ENCODE assay signal across 14 cellular contexts in the genomic region with DNA sequence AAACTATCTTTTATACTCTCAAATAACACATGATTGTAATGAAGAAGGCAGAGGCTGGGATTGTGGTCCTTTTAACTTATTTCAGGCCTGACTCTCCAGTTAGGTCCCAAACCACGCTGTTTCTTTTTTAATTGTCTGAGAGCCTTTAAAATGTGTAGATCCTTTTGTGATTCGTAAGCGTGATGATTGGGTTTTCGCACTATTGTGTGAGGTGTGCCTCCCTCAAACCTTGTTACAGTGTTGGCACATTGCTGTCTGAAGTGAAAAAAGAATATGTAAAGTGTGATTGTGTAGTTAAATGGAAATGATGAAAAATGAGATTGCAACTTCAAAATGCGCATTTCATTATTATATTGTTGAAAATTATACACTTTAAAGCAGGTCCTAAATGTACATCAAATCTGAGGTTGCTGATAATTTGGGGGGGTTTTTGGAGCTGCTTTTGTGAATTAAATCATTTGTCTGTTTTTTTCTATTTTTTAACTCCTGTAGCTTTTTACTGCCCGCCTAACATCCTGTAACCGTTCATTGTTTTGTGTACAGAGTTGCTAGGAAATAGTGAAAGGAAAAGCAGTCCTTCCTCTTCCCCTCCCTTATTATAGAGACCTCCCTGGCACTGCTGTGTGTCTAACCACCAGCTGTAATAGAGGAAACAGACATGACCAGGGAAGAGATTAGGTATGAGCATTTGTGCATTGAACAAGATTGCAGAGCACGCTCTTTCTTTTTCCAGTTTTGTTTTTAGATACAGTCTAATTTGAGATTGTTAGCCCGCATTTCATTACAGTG. TPM values are rescaled to one million over a fixed set of nuclear protein-coding genes. Genes with fewer than 3 reads are reported as not detected.
DNase-seq lines count a peak whose midpoint lies in the region; ATAC-seq and TF ChIP-seq lines count a peak whose summit lies in the region.
"Had no signal": no experiment of that assay in that cellular context is flagged by ENCODE, and none has a peak within 500 bp of the region (broad histone marks: within the 10 kb centered on the region; RNA-seq: fewer than 3 reads in every experiment).

No MANE protein-coding gene starts in this region.

- no peaks in the 10 kb centered on the region for H3K27me3 Mint-ChIP-seq in activated naive CD8-positive, alpha-beta T cell
- no peaks in the 10 kb centered on the region for H3K27me3 Mint-ChIP-seq in activated naive CD8-positive, alpha-beta T cell treated with anti-CD3 and anti-CD28 coated beads for 36 hours
- H3K27me3 Mint-ChIP-seq: B cell had no signal

- WGBS in heart right ventricle, 2 donors, result 52 to 54% methylated on average over 9 of the region's 9 CpGs

- no peaks in the 10 kb centered on the region for H3K9me3 Mint-ChIP-seq in activated naive CD8-positive, alpha-beta T cell (ENCODE audit: low read depth)
- no peaks in the 10 kb centered on the region for H3K9me3 Mint-ChIP-seq in activated naive CD8-positive, alpha-beta T cell treated with anti-CD3 and anti-CD28 coated beads for 36 hours
- H3K9me3 Mint-ChIP-seq: WTC11 had no signal

- DNase-seq in activated naive CD8-positive, alpha-beta T cell treated with anti-CD3 and anti-CD28 coated beads for 36 hours, result no peak
- DNase-seq in UCSD-AML1 (lab: John Stamatoyannopoulos, UW; ENCODE audit: unreplicated experiment), result peak; percentile 15
- peak in 1 of 2 donors; percentile 35 for DNase-seq in heart right ventricle
- no peak for DNase-seq in tibial artery
- no peak for DNase-seq in germinal center (ENCODE audit: low spot score)
- DNase-seq in activated T-cell treated with anti-CD3 and anti-CD28 coated beads, Interleukin-2, amount 50 U/mL, for 48 hours, result no peak
- DNase-seq in kidney tubule cell (ENCODE audit: low spot score), result no peak
- DNase-seq: foreskin fibroblast; NK-92 treated with Interleukin-12 subunit alpha and Interleukin-12 subunit beta, amount 100 ng/mL, for 24 hours; stimulated activated CD4-positive, alpha-beta T cell treated with anti-CD3 and anti-CD28 coated beads, Interleukin-1b, Interleukin-23, amount 100 ng/mL, for 48 hours had no signal

- TF ChIP-seq CTCF in heart right ventricle (IDR thresholded peaks at IDR 0.05) (no peak), tibial artery (IDR thresholded peaks at IDR 0.05) (no peak)

- H3K27me3 ChIP-seq in heart right ventricle (no peaks in the 10 kb centered on the region), tibial artery (no peaks in the 10 kb centered on the region)

- intact Hi-C loops in heart right ventricle (cut with DNase I), result no loop called here
- intact Hi-C loops in tibial artery (cut with DNase I; ENCODE audit: low total_unique reads), result no loop called here

- H3K4me1 ChIP-seq in heart right ventricle (peaks cover 0 to 26% (median 11%) of the 10 kb centered on the region in 9 donors), tibial artery (peaks cover 0 to 17% (median 6%) of the 10 kb centered on the region in 4 donors)

- H3K36me3 ChIP-seq in heart right ventricle, result peaks cover 0 to 99% (median 31%) of the 10 kb centered on the region in 9 donors
- H3K36me3 ChIP-seq in tibial artery, result peaks cover 28 to 84% (median 35%) of the 10 kb centered on the region in 3 donors

- peak overlapping the region; percentile 23 for H3K27ac Mint-ChIP-seq in activated naive CD8-positive, alpha-beta T cell
- H3K27ac Mint-ChIP-seq in activated naive CD8-positive, alpha-beta T cell treated with anti-CD3 and anti-CD28 coated beads for 36 hours, result no peak overlapping the region
- H3K27ac Mint-ChIP-seq: B cell, WTC11 had no signal

- H3K4me1 Mint-ChIP-seq in activated naive CD8-positive, alpha-beta T cell (ENCODE audit: low read depth), result peaks cover 10% of the 10 kb centered on the region
- peaks cover 3% of the 10 kb centered on the region for H3K4me1 Mint-ChIP-seq in activated naive CD8-positive, alpha-beta T cell treated with anti-CD3 and anti-CD28 coated beads for 36 hours
- H3K4me1 Mint-ChIP-seq: WTC11 had no signal

- no peaks in the 10 kb centered on the region for H3K9me3 ChIP-seq in heart right ventricle
- no peaks in the 10 kb centered on the region for H3K9me3 ChIP-seq in tibial artery

- no peak overlapping the region for H3K4me3 Mint-ChIP-seq in activated naive CD8-positive, alpha-beta T cell
- H3K4me3 Mint-ChIP-seq in activated naive CD8-positive, alpha-beta T cell treated with anti-CD3 and anti-CD28 coated beads for 36 hours, result no peak overlapping the region
- H3K4me3 Mint-ChIP-seq: B cell, WTC11 had no signal

- peak overlapping the region in 5 of 10 donors; percentile 14 to 31 (median 23) for H3K4me3 ChIP-seq in heart right ventricle
- no peak overlapping the region for H3K4me3 ChIP-seq in tibial artery

- H3K27ac ChIP-seq in heart right ventricle (peak overlapping the region in 9 of 10 donors; percentile 1 to 80 (median 61)), tibial artery (peak overlapping the region; percentile 15 to 24)
- H3K27ac ChIP-seq: KMS-11 had no signal

- H3K36me3 Mint-ChIP-seq in activated naive CD8-positive, alpha-beta T cell, result peaks cover 8% of the 10 kb centered on the region
- H3K36me3 Mint-ChIP-seq in activated naive CD8-positive, alpha-beta T cell treated with anti-CD3 and anti-CD28 coated beads for 36 hours, result peaks cover 23% of the 10 kb centered on the region

- ATAC-seq in heart right ventricle, result peak in 7 of 8 donors; percentile 89 to 96 (median 93)
- ATAC-seq: WTC11 had no signal

RNA-seq across cellular contexts. Expression of a gene that starts 43.3 kb away (rescaled TPM):
- 10 to 100 TPM; 78.5 to 81.4 TPM for total RNA-seq in activated naive CD8-positive, alpha-beta T cell treated with anti-CD3 and anti-CD28 coated beads for 36 hours
- 10 to 100 TPM; 74.9 to 91.9 (median 82.2) TPM for total RNA-seq in heart right ventricle
- 10 to 100 TPM; 12.1 to 41.6 TPM for polyA plus RNA-seq in heart right ventricle

RNA-seq across cellular contexts. Expression of a gene that starts 47.6 kb away (rescaled TPM):
- total RNA-seq in activated naive CD8-positive, alpha-beta T cell treated with anti-CD3 and anti-CD28 coated beads for 36 hours, result 10 to 100 TPM; 23.6 to 26.1 TPM
- total RNA-seq in heart right ventricle, result 10 to 100 TPM; 13.8 to 21.0 (median 19.2) TPM
- 10 to 100 TPM in 1 of 2 donors, 1 to 10 TPM in 1; 5.4 to 14.2 TPM for polyA plus RNA-seq in heart right ventricle
